9 cellular contexts compared by ENCODE assay signal in genomic region chr1:160675641-160676410, GRCh38. TPM values are rescaled to one million over a fixed set of nuclear protein-coding genes. Genes with fewer than 3 reads are reported as not detected.
DNase-seq lines count a peak whose midpoint lies in the region; ATAC-seq and TF ChIP-seq lines count a peak whose summit lies in the region.
"Had no signal": no experiment of that assay in that cellular context is flagged by ENCODE, and none has a peak within 500 bp of the region (broad histone marks: within the 10 kb centered on the region; RNA-seq: fewer than 3 reads in every experiment).

No MANE protein-coding gene starts in this region.

- no peak overlapping the region for H3K27ac ChIP-seq in tibial nerve
- H3K27ac ChIP-seq: SK-N-MC had no signal

- no peak for TF ChIP-seq POLR2A in tibial nerve (IDR thresholded peaks at IDR 0.05)

- WGBS in tibial nerve, 2 donors, result 51 to 55% methylated on average over 6 of the region's 6 CpGs

- no peaks in the 10 kb centered on the region for H3K4me1 Mint-ChIP-seq in osteocyte (ENCODE audit: unreplicated experiment)

- DNase-seq in BJ (ENCODE audit: low read depth) (no peak), HPDE6-E6E7 (ENCODE audit: extremely low spot score) (peak; percentile 49), RPMI7951 (ENCODE audit: low read depth) (peak; percentile 31), foreskin fibroblast (peak; percentile 18 to 46), osteocyte (ENCODE audit: extremely low spot score, unreplicated experiment) (no peak), tibial nerve (ENCODE audit: low spot score in 2 of 2) (peak in 1 of 2 donors; percentile 49)
- peak; percentile 58 for DNase-seq in activated T-helper 9 cell treated with anti-CD3 and anti-CD28 coated beads, Interleukin-2, amount 50 U/mL, for 16 hours (ENCODE audit: low read depth)

- no peaks in the 10 kb centered on the region for H3K36me3 ChIP-seq in BJ (ENCODE audit: control insufficient read depth, insufficient read depth, low read length)
- no peaks in the 10 kb centered on the region for H3K36me3 ChIP-seq in tibial nerve

- ATAC-seq in GM19023 (IDR thresholded peaks at IDR 0.05; ENCODE audit: unreplicated experiment), result peak; percentile 62

- H3K4me3 ChIP-seq in BJ (ENCODE audit: low read depth, low read length) (no peak overlapping the region), foreskin fibroblast (ENCODE audit: low read depth in 1 of 2, low read length in 2 of 2) (no peak overlapping the region), tibial nerve (no peak overlapping the region)
- H3K4me3 ChIP-seq: SK-N-MC had no signal

- H3K27me3 ChIP-seq in BJ (ENCODE audit: control insufficient read depth, insufficient read depth, low read length) (peaks cover 1% of the 10 kb centered on the region; the same call in 1 of the 2 replicates), tibial nerve (no peaks in the 10 kb centered on the region)

- no peaks in the 10 kb centered on the region for H3K9me3 ChIP-seq in tibial nerve

- CTCF ChIA-PET in BJ (lab: Yijun Ruan, JAX), result interaction anchor here (0.7 to 2.1 kb wide), 18 partner anchors 9 to 422 kb away, joined by 3 to 19 read pairs (median 3); no protein-coding TSS in a partner anchor

- H3K27me3 Mint-ChIP-seq in osteocyte (ENCODE audit: unreplicated experiment), result peaks cover 8% of the 10 kb centered on the region

- no peak overlapping the region for H3K4me3 Mint-ChIP-seq in osteocyte (ENCODE audit: unreplicated experiment)

- POLR2A ChIA-PET in BJ (lab: Charles Lee), result interaction anchor here (0.6 kb wide), 1 partner anchor 248 kb away, joined by 6 read pairs; no protein-coding TSS in a partner anchor

- H3K27ac Mint-ChIP-seq in osteocyte (ENCODE audit: unreplicated experiment), result no peak overlapping the region

- H3K9me3 Mint-ChIP-seq in osteocyte (ENCODE audit: unreplicated experiment), result no peaks in the 10 kb centered on the region

- H3K36me3 Mint-ChIP-seq in osteocyte (ENCODE audit: unreplicated experiment), result no peaks in the 10 kb centered on the region

- H3K4me1 ChIP-seq in tibial nerve, result peaks cover 0 to 3% (median 0%) of the 10 kb centered on the region in 4 donors

- no peak for TF ChIP-seq EP300 in tibial nerve (IDR thresholded peaks at IDR 0.05)

- TF ChIP-seq CTCF in BJ (IDR thresholded peaks at IDR 0.05; ENCODE audit: insufficient read depth, low read depth, low read length) (peak; percentile 89), foreskin fibroblast (IDR thresholded peaks at IDR 0.05; ENCODE audit: low read depth, low read length) (peak; percentile 89), osteocyte (IDR thresholded peaks at IDR 0.05) (peak; percentile 76), tibial nerve (IDR thresholded peaks at IDR 0.05) (peak; percentile 52 to 55 (median 54))

RNA-seq across cellular contexts. Expression of gene SLAMF1, which starts 29.0 kb away (rescaled TPM):
- polyA plus RNA-seq in BJ (2011; rRNA removed), result not detected in 2 replicates
- polyA minus RNA-seq in BJ (2011; rRNA and poly(A)+ RNA removed), result not detected in 2 replicates
- 0.12 TPM in 1 of 2 replicates, not detected in the other for total RNA-seq in RPMI7951 (2014; rRNA removed; shearing (Covaris generic))
- total RNA-seq in osteocyte, result not detected in 2 replicates
- total RNA-seq in tibial nerve, result 1 to 10 TPM in 1 of 4 donors, under 1 TPM in 1, not detected in 2; 0.39 to 1.3 TPM

RNA-seq across cellular contexts. Expression of gene CD48, which starts 35.8 kb away (rescaled TPM):
- polyA plus RNA-seq in BJ (2011; rRNA removed), result not detected in 2 replicates
- not detected in 2 replicates for polyA minus RNA-seq in BJ (2011; rRNA and poly(A)+ RNA removed)
- not detected in 2 replicates for total RNA-seq in RPMI7951 (2014; rRNA removed; shearing (Covaris generic))
- total RNA-seq in osteocyte (not detected in 2 replicates), tibial nerve (1 to 10 TPM; 1.5 to 5.9 (median 2.0) TPM)

Comparison
In these comparisons a context has a peak if more than half of its experiments do, and no peak if none do; other contexts are left out.
1. DNase-seq: peak in HPDE6-E6E7 (single experiment), RPMI7951 (single experiment), activated T-helper 9 cell treated with anti-CD3 and anti-CD28 coated beads, Interleukin-2, amount 50 U/mL, for 16 hours (single experiment) and foreskin fibroblast (2 of 2); none in BJ (single experiment) and osteocyte (single experiment).
2. Peak in every context shown above with its lines, with median percentiles within 50 percentile points of each other: CTCF ChIP-seq.